ENCODE assay signal across 1 cellular context in the genomic region with DNA sequence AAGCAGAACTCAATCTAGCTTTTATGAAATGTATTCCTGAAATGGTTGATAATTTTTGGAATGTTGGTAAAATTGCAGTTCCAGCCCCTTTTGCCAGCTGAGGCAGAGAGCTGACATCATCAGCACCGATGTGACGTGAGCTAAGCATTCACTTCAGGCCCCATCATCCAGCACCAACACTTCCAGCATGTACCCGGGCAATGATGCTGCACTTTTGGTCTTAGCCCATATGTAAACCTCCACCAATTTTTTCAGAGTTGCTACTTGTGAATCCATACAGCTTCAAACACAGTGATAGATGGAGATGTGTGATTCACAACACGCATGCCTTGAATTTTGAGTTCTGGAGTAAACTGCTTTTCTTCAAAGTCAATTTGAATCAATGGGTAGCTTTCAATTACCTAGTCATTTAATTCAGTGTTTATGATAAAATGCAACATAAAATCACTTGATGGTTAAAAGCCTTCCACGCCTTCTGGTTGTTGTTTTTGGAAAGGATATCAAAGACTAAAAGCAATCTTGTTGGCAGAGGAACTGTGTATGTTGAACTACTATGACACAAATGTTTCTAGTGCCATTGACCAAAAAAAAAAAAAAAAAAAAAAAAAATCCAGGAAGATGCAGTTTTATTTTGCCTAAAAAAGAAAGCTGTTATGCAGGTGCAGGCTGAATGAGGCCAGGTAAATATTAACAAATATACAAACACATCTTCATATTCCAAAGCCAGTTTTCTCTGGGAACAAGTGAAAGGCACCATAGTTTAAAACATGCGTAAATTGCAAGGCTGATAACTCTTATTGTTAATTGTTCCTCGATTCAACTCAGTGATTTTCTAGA.
TF ChIP-seq lines count a peak whose summit lies in the region.

No MANE protein-coding gene starts in this region.

TF ChIP-seq in GM23338, 12 proteins besides CTCF, POLR2A, EP300 and RAD21 (continued from another document):
- TF ChIP-seq, protein P1, sequence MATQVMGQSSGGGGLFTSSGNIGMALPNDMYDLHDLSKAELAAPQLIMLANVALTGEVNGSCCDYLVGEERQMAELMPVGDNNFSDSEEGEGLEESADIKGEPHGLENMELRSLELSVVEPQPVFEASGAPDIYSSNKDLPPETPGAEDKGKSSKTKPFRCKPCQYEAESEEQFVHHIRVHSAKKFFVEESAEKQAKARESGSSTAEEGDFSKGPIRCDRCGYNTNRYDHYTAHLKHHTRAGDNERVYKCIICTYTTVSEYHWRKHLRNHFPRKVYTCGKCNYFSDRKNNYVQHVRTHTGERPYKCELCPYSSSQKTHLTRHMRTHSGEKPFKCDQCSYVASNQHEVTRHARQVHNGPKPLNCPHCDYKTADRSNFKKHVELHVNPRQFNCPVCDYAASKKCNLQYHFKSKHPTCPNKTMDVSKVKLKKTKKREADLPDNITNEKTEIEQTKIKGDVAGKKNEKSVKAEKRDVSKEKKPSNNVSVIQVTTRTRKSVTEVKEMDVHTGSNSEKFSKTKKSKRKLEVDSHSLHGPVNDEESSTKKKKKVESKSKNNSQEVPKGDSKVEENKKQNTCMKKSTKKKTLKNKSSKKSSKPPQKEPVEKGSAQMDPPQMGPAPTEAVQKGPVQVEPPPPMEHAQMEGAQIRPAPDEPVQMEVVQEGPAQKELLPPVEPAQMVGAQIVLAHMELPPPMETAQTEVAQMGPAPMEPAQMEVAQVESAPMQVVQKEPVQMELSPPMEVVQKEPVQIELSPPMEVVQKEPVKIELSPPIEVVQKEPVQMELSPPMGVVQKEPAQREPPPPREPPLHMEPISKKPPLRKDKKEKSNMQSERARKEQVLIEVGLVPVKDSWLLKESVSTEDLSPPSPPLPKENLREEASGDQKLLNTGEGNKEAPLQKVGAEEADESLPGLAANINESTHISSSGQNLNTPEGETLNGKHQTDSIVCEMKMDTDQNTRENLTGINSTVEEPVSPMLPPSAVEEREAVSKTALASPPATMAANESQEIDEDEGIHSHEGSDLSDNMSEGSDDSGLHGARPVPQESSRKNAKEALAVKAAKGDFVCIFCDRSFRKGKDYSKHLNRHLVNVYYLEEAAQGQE (IDR thresholded peaks at IDR 0.05; ENCODE audit: unreplicated experiment) = no peak
- TF ChIP-seq POLR2AphosphoS5 (IDR thresholded peaks at IDR 0.05; ENCODE audit: low read depth) = no peak
- no peak for TF ChIP-seq ZNF114 (CRISPR knock-in tag; IDR thresholded peaks at IDR 0.05)
- no peak for TF ChIP-seq ZNF331 (CRISPR knock-in tag; IDR thresholded peaks at IDR 0.05; ENCODE audit: low read depth)
- TF ChIP-seq CREB1 (CRISPR knock-in tag; IDR thresholded peaks at IDR 0.05; ENCODE audit: low read depth) = no peak
